Comparison of ENCODE assay signal across 1 cellular context in the genomic region with DNA sequence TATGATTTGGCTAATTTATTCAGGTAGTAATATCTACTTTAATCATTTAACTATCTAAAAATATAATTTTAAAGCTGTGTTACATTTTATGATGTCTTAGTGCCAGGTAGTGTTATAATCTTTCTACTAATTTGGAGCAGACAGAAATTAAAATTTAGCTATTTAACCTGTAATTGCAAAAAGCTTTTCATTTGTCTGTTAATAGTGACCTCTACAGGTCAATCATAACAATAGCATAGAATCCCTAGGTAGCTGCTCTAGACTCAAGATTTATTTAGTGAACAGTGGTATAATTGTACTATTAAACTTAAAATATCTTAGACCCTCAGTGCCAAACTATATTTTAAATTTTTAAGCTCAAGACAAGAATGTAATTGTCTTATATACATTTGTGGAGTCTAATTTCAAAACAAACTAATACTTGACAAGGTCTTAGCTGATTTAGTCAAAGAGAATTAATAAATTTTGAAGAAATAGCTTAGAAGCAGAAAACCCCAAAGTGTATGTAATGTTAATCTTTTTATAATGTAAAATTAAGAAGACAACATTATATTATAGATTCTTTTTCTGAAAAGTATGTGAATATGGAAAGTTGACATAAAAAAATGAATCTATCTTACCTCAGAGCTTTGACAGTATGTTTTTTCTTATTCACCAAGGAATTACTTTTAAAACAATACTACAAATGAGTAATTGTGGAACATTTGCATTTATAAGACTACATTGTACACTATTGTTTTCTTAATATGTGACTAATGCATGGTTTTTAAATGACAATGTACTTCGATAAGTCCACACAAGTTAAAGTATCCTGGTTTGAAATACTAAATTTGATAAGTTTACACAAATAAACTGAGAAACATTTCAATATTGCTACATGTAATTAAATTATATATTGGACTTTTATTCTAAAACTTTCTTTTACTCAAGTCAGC.
TF ChIP-seq lines count a peak whose summit lies in the region.

No MANE protein-coding gene starts in this region.

TF ChIP-seq in Ishikawa, 13 proteins besides CTCF, POLR2A, EP300 and RAD21 (continued from another document):
- TF ChIP-seq YY1 (IDR thresholded peaks at IDR 0.05; ENCODE audit: low read depth) = no peak
